1 cellular context compared by ENCODE assay signal in genomic region chr11:32830796-32831195, GRCh38.
A peak's percentile ranks its signal among the peaks of the same experiment; 100 is the strongest.
TF ChIP-seq lines count a peak whose summit lies in the region.

No MANE protein-coding gene starts in this region.

TF ChIP-seq in HepG2, 621 proteins besides CTCF, POLR2A, EP300 and RAD21:
- TF ChIP-seq MAFG (CRISPR knock-in tag; IDR thresholded peaks at IDR 0.05) (no peak), KDM4B (CRISPR knock-in tag; IDR thresholded peaks at IDR 0.05) (no peak), ZMYM3 (CRISPR knock-in tag; IDR thresholded peaks at IDR 0.05) (no peak), ETV6 (CRISPR knock-in tag; conservative IDR thresholded peaks at IDR 0.05) (no peak), ZC3H4 (CRISPR knock-in tag; IDR thresholded peaks at IDR 0.05; ENCODE audit: borderline replicate concordance) (no peak), PAXIP1 (CRISPR knock-in tag; conservative IDR thresholded peaks at IDR 0.05) (peak; percentile 3; the same call in 1 of the 2 replicates), PAX8 (CRISPR knock-in tag; IDR thresholded peaks at IDR 0.05; ENCODE audit: borderline replicate concordance) (no peak)
- TF ChIP-seq, protein P1, sequence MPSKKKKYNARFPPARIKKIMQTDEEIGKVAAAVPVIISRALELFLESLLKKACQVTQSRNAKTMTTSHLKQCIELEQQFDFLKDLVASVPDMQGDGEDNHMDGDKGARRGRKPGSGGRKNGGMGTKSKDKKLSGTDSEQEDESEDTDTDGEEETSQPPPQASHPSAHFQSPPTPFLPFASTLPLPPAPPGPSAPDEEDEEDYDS (CRISPR knock-in tag; IDR thresholded peaks at IDR 0.05): no peak
TF ChIP-seq in HepG2: peak in this region for 1.
